In the genomic region with DNA sequence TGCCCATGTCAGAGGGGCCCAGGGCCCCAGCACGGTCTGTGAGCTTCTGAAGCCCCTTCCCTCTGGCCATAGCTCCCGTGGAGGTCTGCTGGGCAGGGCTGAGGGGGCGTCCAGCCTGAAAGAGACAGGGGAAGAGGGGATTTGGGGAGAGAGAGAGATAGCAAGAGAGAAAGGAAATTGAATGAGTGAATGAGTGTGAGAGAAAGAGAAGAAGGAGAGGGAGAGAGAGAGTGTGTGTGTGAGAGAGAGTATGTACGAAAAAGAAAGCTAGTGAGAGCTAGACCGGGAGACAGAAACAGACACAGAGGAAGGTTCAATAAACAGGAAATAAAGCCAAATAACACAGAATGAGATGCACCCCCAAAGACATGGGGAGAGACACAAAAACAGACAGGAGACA, we compare ENCODE assay signal across 26 cellular contexts. TPM values are rescaled to one million over a fixed set of nuclear protein-coding genes. Genes with fewer than 3 reads are reported as not detected.
DNase-seq lines count a peak whose midpoint lies in the region; ATAC-seq and TF ChIP-seq lines count a peak whose summit lies in the region.
"Had no signal": no experiment of that assay in that cellular context is flagged by ENCODE, and none has a peak within 500 bp of the region (broad histone marks: within the 10 kb centered on the region; RNA-seq: fewer than 3 reads in every experiment).

No MANE protein-coding gene starts in this region.

- H3K79me2 ChIP-seq in Loucy (ENCODE audit: insufficient read depth, low read length) = no peaks in the 10 kb centered on the region
- H3K79me2 ChIP-seq in osteoblast (ENCODE audit: insufficient read depth, low read length) = no peaks in the 10 kb centered on the region
- no peaks in the 10 kb centered on the region for H3K79me2 ChIP-seq in mammary epithelial cell (ENCODE audit: insufficient read depth, low read length)

- TF ChIP-seq CTCF in GM12864 (IDR thresholded peaks at IDR 0.05; ENCODE audit: low read depth, low read length, missing control alignments) (no peak), Loucy (conservative IDR thresholded peaks at IDR 0.05; ENCODE audit: low read length) (no peak), osteoblast (IDR thresholded peaks at IDR 0.05; ENCODE audit: extremely low read depth, low read depth, low read length) (no peak), mammary epithelial cell (conservative IDR thresholded peaks at IDR 0.05 in 1 of 2, IDR thresholded peaks at IDR 0.05 in 1 of 2; ENCODE audit: extremely low read depth in 1 of 2, insufficient read depth in 1 of 2, low read depth in 1 of 2, low read length in 2 of 2) (no peak)

- H3K9me2 ChIP-seq in Loucy (replicated peaks; ENCODE audit: low read depth, low read length) = no peaks in the 10 kb centered on the region

- H3K4me1 ChIP-seq in Loucy (ENCODE audit: insufficient read depth, low read length, poor library complexity, severe bottlenecking) (peaks cover 26% of the 10 kb centered on the region), osteoblast (ENCODE audit: insufficient read depth, low read length) (peaks cover 7% of the 10 kb centered on the region), mammary epithelial cell (ENCODE audit: insufficient read depth, low read length) (no peaks in the 10 kb centered on the region)
- H3K4me1 ChIP-seq: breast epithelium, colonic mucosa, left ventricle myocardium inferior, pancreas had no signal

- no peaks in the 10 kb centered on the region for H4K20me1 ChIP-seq in Loucy (ENCODE audit: insufficient read depth, low read length, poor library complexity, severe bottlenecking)
- no peaks in the 10 kb centered on the region for H4K20me1 ChIP-seq in osteoblast (ENCODE audit: insufficient read depth, low read length)
- H4K20me1 ChIP-seq in mammary epithelial cell (ENCODE audit: insufficient read depth, low read length) = no peaks in the 10 kb centered on the region

- peak overlapping the region; percentile 34; the same call in 1 of the 2 replicates for H3K4me3 ChIP-seq in GM12864 (ENCODE audit: low read depth, low read length)
- no peak overlapping the region for H3K4me3 ChIP-seq in Loucy (ENCODE audit: low read length, poor library complexity, severe bottlenecking)
- no peak overlapping the region for H3K4me3 ChIP-seq in osteoblast (ENCODE audit: insufficient read depth, low read length)
- H3K4me3 ChIP-seq in mammary epithelial cell (replicated peaks in 1 of 3; ENCODE audit: insufficient read depth in 1 of 3, low read depth in 2 of 3, low read length in 3 of 3) = no peak overlapping the region
- H3K4me3 ChIP-seq: breast epithelium had no signal

- H3K27ac ChIP-seq in osteoblast (ENCODE audit: low read depth, low read length) (no peak overlapping the region), mammary epithelial cell (ENCODE audit: insufficient read depth, low read depth, low read length) (no peak overlapping the region)
- H3K27ac ChIP-seq: breast epithelium, colonic mucosa, left ventricle myocardium inferior, pancreas had no signal

- CTCF ChIA-PET in mammary epithelial cell (lab: Charles Lee; ENCODE audit: low non-redundant PET) = no interaction called here

- no peak for ATAC-seq in activated naive CD8-positive, alpha-beta T cell treated with anti-CD3 and anti-CD28 coated beads, Interleukin-2, amount 50 U/mL, for 24 hours
- ATAC-seq in stimulated activated naive CD8-positive, alpha-beta T cell treated with anti-CD3 and anti-CD28 coated beads, Interleukin-15, Interleukin-2, amounts not matched to agents 100 U/mL and 50 U/mL, for 24 hours = no peak

- no peak overlapping the region for H3K4me3 Mint-ChIP-seq in activated naive CD8-positive, alpha-beta T cell treated with anti-CD3 and anti-CD28 coated beads, Interleukin-2, amount 50 U/mL, for 24 hours

- H2AFZ ChIP-seq in Loucy (ENCODE audit: low read length) (peak overlapping the region; percentile 69; the same call in 1 of the 2 replicates), osteoblast (ENCODE audit: low read length) (peak overlapping the region; percentile 60), mammary epithelial cell (ENCODE audit: low read depth, low read length) (no peak overlapping the region)

- WGBS in mammary epithelial cell (ENCODE audit: low coverage, missing lambda C conversion rate) = 40% methylated on average over 3 of the region's 5 CpGs

- H3K27me3 Mint-ChIP-seq in activated naive CD8-positive, alpha-beta T cell treated with anti-CD3 and anti-CD28 coated beads, Interleukin-2, amount 50 U/mL, for 24 hours = peaks cover 10% of the 10 kb centered on the region

- intact Hi-C loops in mammary epithelial cell (cut with micrococcal nuclease) = loop anchor here (1.0 kb wide), 1 partner anchor 266 kb away; no protein-coding TSS in a partner anchor

- no TSS peak for BruUV-seq in mammary epithelial cell (replicated peaks; lab: Mats Ljungman, UMichigan)

- peak overlapping the region; percentile 23 for H3K27ac Mint-ChIP-seq in activated naive CD8-positive, alpha-beta T cell treated with anti-CD3 and anti-CD28 coated beads, Interleukin-2, amount 50 U/mL, for 24 hours
- H3K27ac Mint-ChIP-seq: H9; naive thymus-derived CD4-positive, alpha-beta T cell; T-helper 2 cell treated with Interferon-gamma antibody and Interleukin-4, amounts not matched to agents 5 μg/mL and 100 μg/mL, for 36 hours had no signal

- H3K36me3 Mint-ChIP-seq in activated naive CD8-positive, alpha-beta T cell treated with anti-CD3 and anti-CD28 coated beads, Interleukin-2, amount 50 U/mL, for 24 hours (ENCODE audit: low read depth) = peaks cover 5% of the 10 kb centered on the region

- DNase-seq in GM12864 (ENCODE audit: low read depth) (no peak), osteoblast (ENCODE audit: insufficient read length, low spot score, missing footprints) (no peak), mammary epithelial cell (no peak), superior temporal gyrus (ENCODE audit: extremely low spot score) (no peak)
- no peak for DNase-seq in activated naive CD8-positive, alpha-beta T cell treated with anti-CD3 and anti-CD28 coated beads, Interleukin-2, amount 50 U/mL, for 24 hours
- no peak for DNase-seq in stimulated activated naive CD8-positive, alpha-beta T cell treated with anti-CD3 and anti-CD28 coated beads, Interleukin-15, Interleukin-2, amounts not matched to agents 100 U/mL and 50 U/mL, for 24 hours
- no peak for DNase-seq in stimulated activated CD4-positive, alpha-beta T cell treated with anti-CD3 and anti-CD28 coated beads, Interleukin-1b, Interleukin-23, amount 100 ng/mL, for 48 hours
- DNase-seq: activated CD4-positive, alpha-beta T cell treated with anti-CD3 and anti-CD28 coated beads, Interleukin-2, amount 50 U/mL, for 1 hour; activated T-cell treated with anti-CD3 and anti-CD28 coated beads, Interleukin-2, amount 50 U/mL, for 4 hours; amniotic stem cell; COR-L47; DND-41; effector memory CD4-positive, alpha-beta T cell; H9; KBM-7; left ventricle myocardium inferior; naive thymus-derived CD4-positive, alpha-beta T cell; pancreas; stimulated activated CD4-positive, alpha-beta T cell treated with anti-CD3 and anti-CD28 coated beads, Interleukin-4, amount 100 ng/mL, for 1 hour had no signal

- in situ Hi-C loops in mammary epithelial cell (cut with MboI; ENCODE audit: low sequenced_read_pairs in 2 of 2) = no loop called here

- dilution Hi-C loops in mammary epithelial cell (cut with HindIII; ENCODE audit: low sequenced_read_pairs) = no loop called here

- no peaks in the 10 kb centered on the region for H3K9me3 ChIP-seq in Loucy (ENCODE audit: insufficient read depth, low read depth, low read length)
- no peaks in the 10 kb centered on the region for H3K9me3 ChIP-seq in osteoblast (ENCODE audit: low read depth, low read length)
- no peaks in the 10 kb centered on the region for H3K9me3 ChIP-seq in mammary epithelial cell (replicated peaks; ENCODE audit: insufficient read depth, low read length)
- H3K9me3 ChIP-seq: breast epithelium, colonic mucosa, pancreas had no signal

- no peaks in the 10 kb centered on the region for H3K36me3 ChIP-seq in Loucy (ENCODE audit: insufficient read depth, low read length)
- no peaks in the 10 kb centered on the region for H3K36me3 ChIP-seq in osteoblast (ENCODE audit: insufficient read depth, low read length)
- no peaks in the 10 kb centered on the region for H3K36me3 ChIP-seq in mammary epithelial cell (ENCODE audit: insufficient read depth, low read length)
- H3K36me3 ChIP-seq: breast epithelium, colonic mucosa, left ventricle myocardium inferior, pancreas had no signal

- no peaks in the 10 kb centered on the region for H3K27me3 ChIP-seq in Loucy (ENCODE audit: insufficient read depth, low read length, poor library complexity, severe bottlenecking)
- peaks cover 43% of the 10 kb centered on the region for H3K27me3 ChIP-seq in osteoblast (ENCODE audit: insufficient read depth, low read length)
- H3K27me3 ChIP-seq in mammary epithelial cell (ENCODE audit: insufficient read depth, low read length) = no peaks in the 10 kb centered on the region
- H3K27me3 ChIP-seq: colonic mucosa had no signal

- H3K9ac ChIP-seq in Loucy (ENCODE audit: low read depth, low read length, poor library complexity, severe bottlenecking) (no peak overlapping the region), mammary epithelial cell (ENCODE audit: insufficient read depth, low read length) (no peak overlapping the region)

- H3K4me2 ChIP-seq in Loucy (ENCODE audit: low read depth, low read length, poor library complexity, severe bottlenecking) (peak overlapping the region; percentile 69), osteoblast (ENCODE audit: insufficient read depth, low read length) (peak overlapping the region; percentile 74), mammary epithelial cell (ENCODE audit: insufficient read depth, low read depth, low read length) (no peak overlapping the region)

- H3K9me3 Mint-ChIP-seq in activated naive CD8-positive, alpha-beta T cell treated with anti-CD3 and anti-CD28 coated beads, Interleukin-2, amount 50 U/mL, for 24 hours = peaks cover 6% of the 10 kb centered on the region
- H3K9me3 Mint-ChIP-seq: H9 had no signal

- H3K4me1 Mint-ChIP-seq in activated naive CD8-positive, alpha-beta T cell treated with anti-CD3 and anti-CD28 coated beads, Interleukin-2, amount 50 U/mL, for 24 hours = peaks cover 24% of the 10 kb centered on the region

- no peaks in the 10 kb centered on the region for H3F3A ChIP-seq in Loucy (ENCODE audit: low read depth)

RNA-seq across cellular contexts. Expression of a gene that starts 37.4 kb away (rescaled TPM):
- under 0.01 TPM in 1 of 2 replicates, not detected in the other for total RNA-seq in osteoblast
- total RNA-seq in mammary epithelial cell = not detected
- polyA plus RNA-seq in mammary epithelial cell = not detected
- not detected for polyA minus RNA-seq in mammary epithelial cell
- total RNA-seq: epithelial cell of proximal tubule, HT1080, left ventricle myocardium inferior, NCI-H460 had no signal
